Comparison of ENCODE assay signal across 8 cellular contexts in genomic region chr12:122886851-122887816, GRCh38. TPM values are rescaled to one million over a fixed set of nuclear protein-coding genes. Genes with fewer than 3 reads are reported as not detected.
DNase-seq lines count a peak whose midpoint lies in the region; ATAC-seq and TF ChIP-seq lines count a peak whose summit lies in the region.

No MANE protein-coding gene starts in this region.

- H3K9me3 Mint-ChIP-seq in MCF 10A (ENCODE audit: unreplicated experiment) = no peaks in the 10 kb centered on the region
- H3K9me3 Mint-ChIP-seq in naive thymus-derived CD4-positive, alpha-beta T cell = peaks cover 0 to 3% (median 0%) of the 10 kb centered on the region in 11 donors

- H3K4me2 ChIP-seq in OCI-LY7 (ENCODE audit: low read length) = peak overlapping the region; percentile 69

- CTCF ChIA-PET in OCI-LY7 (lab: Charles Lee; ENCODE audit: unreplicated experiment) (interaction anchor here (0.6 kb wide), 1 partner anchor 91 kb away, joined by 3 read pairs; no protein-coding TSS in a partner anchor), MCF 10A (lab: Yijun Ruan, JAX) (interaction anchor here (1.5 to 2.7 kb wide), 3 partner anchors 20 to 28 kb away, joined by 3 to 16 read pairs (median 11); no protein-coding TSS in a partner anchor)
- CTCF ChIA-PET in naive thymus-derived CD4-positive, alpha-beta T cell (lab: Charles Lee) = interaction anchor here (0.7 to 1.9 kb wide), 4 partner anchors 10 to 66 kb away, joined by 3 to 5 read pairs (median 4); no protein-coding TSS in a partner anchor

- BruUV-seq in OCI-LY7 (replicated peaks; lab: Mats Ljungman, UMichigan) = no TSS peak
- no TSS peak for BruUV-seq in MCF 10A (replicated peaks; lab: Mats Ljungman, UMichigan)

- intact Hi-C loops in Right ventricle myocardium superior (cut with DNase I) (no loop called here), OCI-LY7 (cut with micrococcal nuclease; ENCODE audit: unreplicated experiment) (loop anchor here (10.0 kb wide), 1 partner anchor 348 kb away; the partner anchor contains the start of genes MPHOSPH9 and MTRFR), MCF 10A (cut with micrococcal nuclease) (no loop called here)
- intact Hi-C loops in naive thymus-derived CD4-positive, alpha-beta T cell (cut with micrococcal nuclease) = loop anchor here in 1 of 2 donors (2.0 kb wide), 1 partner anchor 14 kb away; no protein-coding TSS in a partner anchor

- H3K4me1 Mint-ChIP-seq in MCF 10A (ENCODE audit: insufficient read depth, unreplicated experiment) = peaks cover 43% of the 10 kb centered on the region
- peaks cover 69 to 96% (median 91%) of the 10 kb centered on the region in 7 donors for H3K4me1 Mint-ChIP-seq in naive thymus-derived CD4-positive, alpha-beta T cell

- peak overlapping the region; percentile 99 for H3K27ac Mint-ChIP-seq in MCF 10A (ENCODE audit: low read depth, unreplicated experiment)
- peak overlapping the region; percentile 67 to 98 (median 93) for H3K27ac Mint-ChIP-seq in naive thymus-derived CD4-positive, alpha-beta T cell

- no peaks in the 10 kb centered on the region for H3K27me3 Mint-ChIP-seq in MCF 10A (ENCODE audit: insufficient read depth, unreplicated experiment)
- peaks cover 0 to 9% (median 0%) of the 10 kb centered on the region in 5 donors for H3K27me3 Mint-ChIP-seq in naive thymus-derived CD4-positive, alpha-beta T cell

- H3K4me3 ChIP-seq in cardiac muscle cell = no peak overlapping the region
- H3K4me3 ChIP-seq in OCI-LY7 (ENCODE audit: low read depth, low read length, poor library complexity, severe bottlenecking) = peak overlapping the region; percentile 52
- peak overlapping the region; percentile 47 for H3K4me3 ChIP-seq in naive thymus-derived CD4-positive, alpha-beta T cell (ENCODE audit: low read length)

- POLR2A ChIA-PET in OCI-LY7 (lab: Charles Lee) = interaction anchor here (0.5 to 2.3 kb wide), 7 partner anchors 11 to 342 kb away, joined by 3 to 22 read pairs (median 4); no protein-coding TSS in a partner anchor
- POLR2A ChIA-PET in MCF 10A (lab: Yijun Ruan, JAX) = interaction anchor here (0.6 to 14.8 kb wide), 20 partner anchors 9 to 815 kb away, joined by 3 to 240 read pairs (median 7); partner anchors contain the start of genes ABCB9, HIP1R, OGFOD2 and VPS37B
- POLR2A ChIA-PET in naive thymus-derived CD4-positive, alpha-beta T cell (lab: Charles Lee) = interaction anchor here (0.6 to 2.5 kb wide), 8 partner anchors 7 to 346 kb away, joined by 3 to 36 read pairs (median 5); partner anchors contain the start of genes MPHOSPH9, MTRFR and VPS37B

- peak overlapping the region; percentile 14 for H3K27ac ChIP-seq in cardiac muscle cell
- H3K27ac ChIP-seq in OCI-LY7 (ENCODE audit: low read depth, low read length, poor library complexity, severe bottlenecking) = peak overlapping the region; percentile 79
- peak overlapping the region; percentile 53 for H3K27ac ChIP-seq in naive thymus-derived CD4-positive, alpha-beta T cell (ENCODE audit: low read depth, low read length)

- H4K20me1 ChIP-seq in OCI-LY7 (ENCODE audit: insufficient read depth, low read length) = no peaks in the 10 kb centered on the region

- TF ChIP-seq CTCF in cardiac muscle cell (IDR thresholded peaks at IDR 0.05; ENCODE audit: low read depth, low read length) = no peak
- TF ChIP-seq CTCF in OCI-LY7 (conservative IDR thresholded peaks at IDR 0.05; ENCODE audit: low read length) = no peak
- TF ChIP-seq CTCF in MCF 10A (IDR thresholded peaks at IDR 0.05; ENCODE audit: unreplicated experiment) = no peak

- H3K9me3 ChIP-seq in cardiac muscle cell (ENCODE audit: low read depth) = no peaks in the 10 kb centered on the region
- no peaks in the 10 kb centered on the region for H3K9me3 ChIP-seq in OCI-LY7 (ENCODE audit: low read length)
- H3K9me3 ChIP-seq in naive thymus-derived CD4-positive, alpha-beta T cell (ENCODE audit: control insufficient read depth in 2 of 3, low read length in 3 of 3) = no peaks in the 10 kb centered on the region

- peak overlapping the region; percentile 58; the same call in 1 of the 2 replicates for H2AFZ ChIP-seq in OCI-LY7 (ENCODE audit: low read length)

- H3K27me3 ChIP-seq in cardiac muscle cell = no peaks in the 10 kb centered on the region
- H3K27me3 ChIP-seq in naive thymus-derived CD4-positive, alpha-beta T cell (ENCODE audit: control insufficient read depth in 2 of 2, insufficient read depth in 2 of 2, low read length in 2 of 2) = no peaks in the 10 kb centered on the region

- no peaks in the 10 kb centered on the region for H3K79me2 ChIP-seq in OCI-LY7 (ENCODE audit: insufficient read depth, low read depth, low read length)

- H3K4me1 ChIP-seq in cardiac muscle cell (ENCODE audit: low read depth) (peaks cover 32% of the 10 kb centered on the region), OCI-LY7 (ENCODE audit: insufficient read depth, low read length, poor library complexity, severe bottlenecking) (peaks cover 56% of the 10 kb centered on the region)
- H3K4me1 ChIP-seq in naive thymus-derived CD4-positive, alpha-beta T cell (ENCODE audit: control insufficient read depth in 2 of 2, insufficient read depth in 2 of 2, low read length in 2 of 2) = peaks cover 57 to 76% of the 10 kb centered on the region in 2 donors

- H3K36me3 ChIP-seq in cardiac muscle cell = no peaks in the 10 kb centered on the region
- no peaks in the 10 kb centered on the region for H3K36me3 ChIP-seq in OCI-LY7 (ENCODE audit: insufficient read depth, low read length)
- no peaks in the 10 kb centered on the region for H3K36me3 ChIP-seq in naive thymus-derived CD4-positive, alpha-beta T cell (ENCODE audit: control insufficient read depth in 2 of 3, insufficient read depth in 3 of 3, low read length in 3 of 3)

- H3K4me3 Mint-ChIP-seq in MCF 10A (ENCODE audit: unreplicated experiment) = peak overlapping the region; percentile 56
- peak overlapping the region; percentile 2 to 88 (median 78) for H3K4me3 Mint-ChIP-seq in naive thymus-derived CD4-positive, alpha-beta T cell

- H3K9me2 ChIP-seq in OCI-LY7 (ENCODE audit: insufficient read depth, low read length) = no peaks in the 10 kb centered on the region

- peaks cover 15% of the 10 kb centered on the region for H3K36me3 Mint-ChIP-seq in MCF 10A (ENCODE audit: insufficient read depth, unreplicated experiment)
- H3K36me3 Mint-ChIP-seq in naive thymus-derived CD4-positive, alpha-beta T cell = peaks cover 0 to 21% (median 0%) of the 10 kb centered on the region in 5 donors

- DNase-seq in cardiac muscle cell (ENCODE audit: low read depth in 1 of 2, low spot score in 1 of 2) (peak in 1 of 2 donors; percentile 35), Right ventricle myocardium superior (no peak), OCI-LY7 (ENCODE audit: low spot score) (peak; percentile 90), MCF 10A (ENCODE audit: unreplicated experiment) (peak; percentile 87), anterior cingulate cortex (lab: John Stamatoyannopoulos, UW) (no peak), SK-N-DZ (ENCODE audit: low spot score) (no peak)
- DNase-seq in naive thymus-derived CD4-positive, alpha-beta T cell = peak in 2 of 9 donors; percentile 26 to 62

- ATAC-seq in Right ventricle myocardium superior (ENCODE audit: poor library complexity) (no peak), HG02970 (IDR thresholded peaks at IDR 0.05; ENCODE audit: low FRiP score, unreplicated experiment) (peak; percentile 50)
- ATAC-seq in naive thymus-derived CD4-positive, alpha-beta T cell = no peak

RNA-seq across cellular contexts. Expression of gene VPS37B, which starts 8.8 kb away (rescaled TPM):
- total RNA-seq in cardiac muscle cell (47.3 and 52.1 TPM in 2 replicates), Right ventricle myocardium superior (23.9 TPM), OCI-LY7 (2022) (1.7 and 1.8 TPM in 2 replicates), MCF 10A (2022) (33.8 and 37.6 TPM in 2 replicates)
- polyA plus RNA-seq in cardiac muscle cell = 31.7 and 47.4 TPM in 2 replicates
- 1.5 and 2.5 TPM in 2 replicates for total RNA-seq in OCI-LY7 (2014; rRNA removed; shearing (Covaris generic))
- 100 to 1,000 TPM in 1 of 5 experiments, 10 to 100 TPM in 4; 25.3 to 101 (median 30.1) TPM for total RNA-seq in naive thymus-derived CD4-positive, alpha-beta T cell
- 10 to 100 TPM; 16.5 to 16.9 TPM for polyA plus RNA-seq in naive thymus-derived CD4-positive, alpha-beta T cell
- polyA plus RNA-seq in SK-N-DZ (2014; cell fraction: cytosol; rRNA removed) = 19.7 TPM in 2 replicates
- polyA plus RNA-seq in SK-N-DZ (2014; cell fraction: nucleus; rRNA removed) = 11.5 and 15.3 TPM in 2 replicates

RNA-seq across cellular contexts. Expression of gene HIP1R, which starts 51.9 kb away (rescaled TPM):
- total RNA-seq in cardiac muscle cell = 36.1 and 38.4 TPM in 2 replicates
- polyA plus RNA-seq in cardiac muscle cell = 16.3 and 18.3 TPM in 2 replicates
- 12.9 TPM for total RNA-seq in Right ventricle myocardium superior
- 59.6 and 66.4 TPM in 2 replicates for total RNA-seq in OCI-LY7 (2014; rRNA removed; shearing (Covaris generic))
- 56.5 and 70.2 TPM in 2 replicates for total RNA-seq in OCI-LY7 (2022)
- 41.6 and 44.6 TPM in 2 replicates for total RNA-seq in MCF 10A (2022)
- 100 to 1,000 TPM in 3 of 5 experiments, 10 to 100 TPM in 2; 25.8 to 162 (median 111) TPM for total RNA-seq in naive thymus-derived CD4-positive, alpha-beta T cell
- 10 to 100 TPM in 1 of 2 donors, 1 to 10 TPM in 1; 7.0 to 25.3 TPM for polyA plus RNA-seq in naive thymus-derived CD4-positive, alpha-beta T cell
- 22.9 and 33.4 TPM in 2 replicates for polyA plus RNA-seq in SK-N-DZ (2014; cell fraction: cytosol; rRNA removed)
- polyA plus RNA-seq in SK-N-DZ (2014; cell fraction: nucleus; rRNA removed) = 158 and 178 TPM in 2 replicates

Comparison
In these comparisons a context has a peak if more than half of its experiments do, and no peak if none do; other contexts are left out.
1. DNase-seq: peak in OCI-LY7 (single experiment) and MCF 10A (single experiment); none in Right ventricle myocardium superior (single experiment), anterior cingulate cortex (0 of 58) and SK-N-DZ (single experiment).
2. H3K27ac ChIP-seq: peak in every context shown above with its lines; median percentile 79 in OCI-LY7; 53 in naive thymus-derived CD4-positive, alpha-beta T cell; 14 in cardiac muscle cell.